21 cellular contexts compared by ENCODE assay signal in genomic region chr20:38864662-38865061, GRCh38. TPM values are rescaled to one million over a fixed set of nuclear protein-coding genes. Genes with fewer than 3 reads are reported as not detected.
DNase-seq lines count a peak whose midpoint lies in the region; ATAC-seq and TF ChIP-seq lines count a peak whose summit lies in the region.
"Had no signal": no experiment of that assay in that cellular context is flagged by ENCODE, and none has a peak within 500 bp of the region (broad histone marks: within the 10 kb centered on the region; RNA-seq: fewer than 3 reads in every experiment).

No MANE protein-coding gene starts in this region.

- peaks cover 3 to 26% of the 10 kb centered on the region in 2 donors for H3K36me3 Mint-ChIP-seq in CD4-positive, alpha-beta memory T cell

- intact Hi-C loops in CD4-positive, alpha-beta memory T cell (cut with micrococcal nuclease): no loop called here
- intact Hi-C loops in psoas muscle (cut with DNase I): no loop called here

- peak overlapping the region in 6 of 7 donors; percentile 37 to 96 (median 92) for H3K27ac Mint-ChIP-seq in CD4-positive, alpha-beta memory T cell

- ATAC-seq in HG02884 (IDR thresholded peaks at IDR 0.05; ENCODE audit: unreplicated experiment): no peak
- no peak for ATAC-seq in psoas muscle
- ATAC-seq: esophagus mucosa, right cardiac atrium had no signal

- 27 to 41% (median 28%) methylated on average over 5 of the region's 5 CpGs for WGBS in psoas muscle, 3 donors

- TF ChIP-seq POLR2A in Peyer's patch (IDR thresholded peaks at IDR 0.05): no peak

- H3K9me3 Mint-ChIP-seq in CD4-positive, alpha-beta memory T cell: no peaks in the 10 kb centered on the region

- peaks cover 42 to 69% (median 56%) of the 10 kb centered on the region in 4 donors for H3K4me1 Mint-ChIP-seq in CD4-positive, alpha-beta memory T cell

- H3K36me3 ChIP-seq in BE2C (peaks cover 13% of the 10 kb centered on the region), Peyer's patch (no peaks in the 10 kb centered on the region), psoas muscle (ENCODE audit: insufficient read depth in 1 of 2, low read depth in 1 of 2) (no peaks in the 10 kb centered on the region)
- H3K36me3 ChIP-seq in CD4-positive, alpha-beta memory T cell (ENCODE audit: insufficient read depth, low read length): no peaks in the 10 kb centered on the region

- no peak for TF ChIP-seq CTCF in BE2C (IDR thresholded peaks at IDR 0.05; ENCODE audit: low read depth, low read length)
- no peak for TF ChIP-seq CTCF in Peyer's patch (IDR thresholded peaks at IDR 0.05)
- TF ChIP-seq CTCF in coronary artery (IDR thresholded peaks at IDR 0.05): no peak
- no peak for TF ChIP-seq CTCF in psoas muscle (IDR thresholded peaks at IDR 0.05)

- no peaks in the 10 kb centered on the region for H3K27me3 Mint-ChIP-seq in CD4-positive, alpha-beta memory T cell

- H3K4me3 Mint-ChIP-seq in CD4-positive, alpha-beta memory T cell: peak overlapping the region in 1 of 8 donors; percentile 20

- CTCF ChIA-PET in CD4-positive, alpha-beta memory T cell (lab: Charles Lee; ENCODE audit: partially characterized antibody): no interaction called here

- no peak overlapping the region for H3K27ac ChIP-seq in CD4-positive, alpha-beta memory T cell (ENCODE audit: low read depth, low read length)
- H3K27ac ChIP-seq in Peyer's patch (peak overlapping the region in 3 of 4 donors; percentile 13 to 83 (median 35)), coronary artery (no peak overlapping the region), psoas muscle (no peak overlapping the region)

- H3K4me1 ChIP-seq in BE2C (peaks cover 50% of the 10 kb centered on the region), Peyer's patch (peaks cover 0 to 49% (median 15%) of the 10 kb centered on the region in 4 donors), psoas muscle (no peaks in the 10 kb centered on the region)
- H3K4me1 ChIP-seq in CD4-positive, alpha-beta memory T cell (ENCODE audit: insufficient read depth, low read length): peaks cover 45% of the 10 kb centered on the region
- H3K4me1 ChIP-seq: Caco-2 had no signal

- H3K9me3 ChIP-seq in BE2C (no peaks in the 10 kb centered on the region), Peyer's patch (no peaks in the 10 kb centered on the region), psoas muscle (no peaks in the 10 kb centered on the region)
- H3K9me3 ChIP-seq in CD4-positive, alpha-beta memory T cell (ENCODE audit: control insufficient read depth in 1 of 2, low read length in 2 of 2): no peaks in the 10 kb centered on the region
- H3K9me3 ChIP-seq: Caco-2 had no signal

- H3K27me3 ChIP-seq in BE2C: no peaks in the 10 kb centered on the region
- no peaks in the 10 kb centered on the region for H3K27me3 ChIP-seq in CD4-positive, alpha-beta memory T cell (ENCODE audit: insufficient read depth, low read length)
- H3K27me3 ChIP-seq in Peyer's patch: no peaks in the 10 kb centered on the region
- no peaks in the 10 kb centered on the region for H3K27me3 ChIP-seq in psoas muscle (ENCODE audit: insufficient read depth in 3 of 3, low read length in 2 of 3)

- DNase-seq in BE2C (peak; percentile 59), Peyer's patch (no peak), coronary artery (ENCODE audit: low spot score) (peak; percentile 47), psoas muscle (no peak)
- peak in 1 of 5 donors; percentile 48 for DNase-seq in CD4-positive, alpha-beta memory T cell
- no peak for DNase-seq in activated effector memory CD4-positive, alpha-beta T cell treated with Interleukin-2 at 50 U/mL for 16 hours
- no peak for DNase-seq in NK-92 treated with Interleukin-12 subunit alpha and Interleukin-12 subunit beta, amount 100 ng/mL, for 24 hours (lab: John Stamatoyannopoulos, UW)
- DNase-seq: activated CD4-positive, alpha-beta T cell treated with anti-CD3 and anti-CD28 coated beads for 48 hours; activated CD8-positive, alpha-beta memory T cell treated with anti-CD3 and anti-CD28 coated beads, Interleukin-2, amount 50 U/mL, for 4 hours; activated naive CD4-positive, alpha-beta T cell; aorta; central memory CD4-positive, alpha-beta T cell; effector CD4-positive, alpha-beta T cell; kidney glomerular epithelial cell; mammary epithelial cell; NCI-H774; occipital lobe; right cardiac atrium had no signal

- POLR2A ChIA-PET in CD4-positive, alpha-beta memory T cell (lab: Charles Lee; ENCODE audit: partially characterized antibody): no interaction called here

- H3K4me3 ChIP-seq in BE2C (ENCODE audit: low read depth, low read length): no peak overlapping the region
- H3K4me3 ChIP-seq in CD4-positive, alpha-beta memory T cell (ENCODE audit: low read length in 2 of 2): no peak overlapping the region
- H3K4me3 ChIP-seq in Peyer's patch: no peak overlapping the region
- no peak overlapping the region for H3K4me3 ChIP-seq in coronary artery
- H3K4me3 ChIP-seq in psoas muscle: no peak overlapping the region

RNA-seq across cellular contexts. Expression of gene PPP1R16B, which starts 59.2 kb away (rescaled TPM):
- polyA plus RNA-seq in BE2C (2012; ENCODE audit: insufficient read depth, insufficient read length, low read depth): 53.6 TPM
- 10 to 100 TPM; 54.3 to 55.1 TPM for total RNA-seq in CD4-positive, alpha-beta memory T cell
- polyA plus RNA-seq in CD4-positive, alpha-beta memory T cell: 10 to 100 TPM; 17.3 to 36.7 TPM
- total RNA-seq in Peyer's patch (10 to 100 TPM in 1 of 4 donors, 1 to 10 TPM in 3; 3.2 to 41.3 (median 7.2) TPM), psoas muscle (1 to 10 TPM; 2.9 to 5.2 (median 5.1) TPM)
- 1 to 10 TPM; 1.6 to 4.1 (median 2.3) TPM for polyA plus RNA-seq in psoas muscle
- total RNA-seq: Caco-2 had no signal
- polyA plus RNA-seq: mammary epithelial cell had no signal

Comparison
In these comparisons a context has a peak if more than half of its experiments do, and no peak if none do; other contexts are left out.
1. DNase-seq: peak in BE2C (single experiment) and coronary artery (single experiment); none in Peyer's patch (0 of 3), activated effector memory CD4-positive, alpha-beta T cell treated with Interleukin-2 at 50 U/mL for 16 hours (single experiment), NK-92 treated with Interleukin-12 subunit alpha and Interleukin-12 subunit beta, amount 100 ng/mL, for 24 hours (single experiment) and psoas muscle (0 of 2).
2. H3K27ac ChIP-seq: peak in Peyer's patch (3 of 4); none in CD4-positive, alpha-beta memory T cell (single experiment), coronary artery (0 of 2) and psoas muscle (single experiment).